In genomic region chr6:16965679-16966078, GRCh38 we compare ENCODE assay signal across 16 cellular contexts.
"Had no signal": no experiment of that assay in that cellular context is flagged by ENCODE, and none has a peak within 500 bp of the region (broad histone marks: within the 10 kb centered on the region; RNA-seq: fewer than 3 reads in every experiment).

No MANE protein-coding gene starts in this region.

- H3K9me3 Mint-ChIP-seq: naive thymus-derived CD8-positive, alpha-beta T cell; stimulated activated naive B cell treated with anti-CD40 and anti-IgM and Interleukin-4, amounts not matched to agents 10 μg/mL and 1 μg/mL and 100 μg/mL, for 72 hours; stimulated activated naive CD8-positive, alpha-beta T cell treated with anti-CD3 and anti-CD28 coated beads, Interleukin-15, amount 100 ng/mL, for 72 hours had no signal

- H3K9me3 ChIP-seq: gastrocnemius medialis, heart right ventricle, mucosa of descending colon, neutrophil, spleen, testis, tibial nerve had no signal

- H3K27me3 ChIP-seq: gastrocnemius medialis, neutrophil, testis, tibial nerve had no signal

- H3K36me3 ChIP-seq: gastrocnemius medialis, heart right ventricle, neutrophil, spleen, tibial nerve had no signal

- H3K27ac Mint-ChIP-seq: naive thymus-derived CD8-positive, alpha-beta T cell had no signal

- H3K4me3 ChIP-seq: gastrocnemius medialis, heart right ventricle, mucosa of descending colon, spleen, tibial nerve had no signal

- DNase-seq: effector memory CD4-positive, alpha-beta T cell; gastrocnemius medialis; heart right ventricle; mammary epithelial cell; mucosa of descending colon; posterior cingulate gyrus; spleen; stimulated activated CD4-positive, alpha-beta T cell treated with anti-CD3 and anti-CD28 coated beads, Interleukin-15, amount 100 ng/mL, for 24 hours; stimulated activated CD4-positive, alpha-beta T cell treated with anti-CD3 and anti-CD28 coated beads, Interleukin-1b, Interleukin-23, amount 100 ng/mL, for 48 hours; stimulated activated CD4-positive, alpha-beta T cell treated with anti-CD3 and anti-CD28 coated beads, Interleukin-4, amount 100 ng/mL, for 24 hours; stimulated activated naive B cell treated with anti-CD40 and anti-IgM and Interleukin-4, amounts not matched to agents 10 μg/mL and 1 μg/mL and 100 μg/mL, for 72 hours; stimulated activated naive CD8-positive, alpha-beta T cell treated with anti-CD3 and anti-CD28 coated beads, Interleukin-15, amount 100 ng/mL, for 72 hours; testis had no signal

- H3K27ac ChIP-seq: gastrocnemius medialis, heart right ventricle, neutrophil, spleen, testis, tibial nerve had no signal

- H3K36me3 Mint-ChIP-seq: naive thymus-derived CD8-positive, alpha-beta T cell; stimulated activated naive B cell treated with anti-CD40 and anti-IgM and Interleukin-4, amounts not matched to agents 10 μg/mL and 1 μg/mL and 100 μg/mL, for 72 hours had no signal

- H3K4me3 Mint-ChIP-seq: naive thymus-derived CD8-positive, alpha-beta T cell; stimulated activated naive B cell treated with anti-CD40 and anti-IgM and Interleukin-4, amounts not matched to agents 10 μg/mL and 1 μg/mL and 100 μg/mL, for 72 hours; stimulated activated naive CD8-positive, alpha-beta T cell treated with anti-CD3 and anti-CD28 coated beads, Interleukin-15, amount 100 ng/mL, for 72 hours had no signal
